In the genomic region with DNA sequence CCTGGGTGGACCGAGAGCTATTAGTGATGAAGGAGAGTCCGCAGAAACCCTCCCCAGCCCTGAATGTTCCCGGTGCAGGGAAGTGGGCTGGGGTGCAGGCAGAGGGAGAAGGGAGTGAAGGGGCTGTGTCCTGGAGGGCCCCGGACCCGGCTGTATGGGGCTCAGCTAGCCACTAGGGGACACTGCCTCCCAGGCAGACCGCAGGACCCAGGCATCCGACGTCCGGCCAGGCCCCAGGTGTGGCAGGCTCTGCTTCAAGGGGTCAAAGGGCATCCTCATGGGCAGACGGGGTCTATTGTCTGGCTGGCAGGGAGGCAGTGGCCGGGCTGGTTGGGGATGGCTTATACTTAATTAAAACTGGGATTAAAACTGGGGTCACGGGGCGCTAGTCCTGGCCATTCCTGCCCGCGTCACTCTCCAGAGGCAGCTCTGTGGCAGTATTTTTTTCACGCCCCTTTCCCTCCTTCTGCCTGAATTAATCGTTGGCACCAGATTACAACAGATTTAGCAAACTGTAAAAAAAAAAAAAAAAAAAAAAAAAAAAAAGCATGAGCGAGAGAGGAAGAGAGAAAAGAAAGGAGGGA, we compare ENCODE assay signal across 10 cellular contexts. TPM values are rescaled to one million over a fixed set of nuclear protein-coding genes. Genes with fewer than 3 reads are reported as not detected.
DNase-seq lines count a peak whose midpoint lies in the region; ATAC-seq and TF ChIP-seq lines count a peak whose summit lies in the region.
"Had no signal": no experiment of that assay in that cellular context is flagged by ENCODE, and none has a peak within 500 bp of the region (broad histone marks: within the 10 kb centered on the region; RNA-seq: fewer than 3 reads in every experiment).

No MANE protein-coding gene starts in this region.

- H3F3A ChIP-seq in PC-3 (ENCODE audit: low read length, unreplicated experiment) = no peaks in the 10 kb centered on the region

- no peak overlapping the region for H3K4me3 Mint-ChIP-seq in progenitor cell of endocrine pancreas (ENCODE audit: low read depth)
- H3K4me3 Mint-ChIP-seq in CD4-positive, alpha-beta memory T cell = no peak overlapping the region
- no peak overlapping the region for H3K4me3 Mint-ChIP-seq in activated CD4-positive, alpha-beta memory T cell treated with anti-CD3 and anti-CD28 coated beads, Interleukin-2, amount 10 ng/mL, durations not matched to agents 7 days and 5 days

- H3K9me2 ChIP-seq in PC-3 (replicated peaks; ENCODE audit: low read length) = no peaks in the 10 kb centered on the region

- in situ Hi-C loops in GM13976 (cut with MboI; ENCODE audit: low sequenced_read_pairs, unreplicated experiment) = no loop called here

- H3K9ac ChIP-seq in PC-3 (ENCODE audit: low read length) (no peak overlapping the region), fibroblast of lung (ENCODE audit: insufficient read depth, low read length) (no peak overlapping the region)

- peak; percentile 60 for DNase-seq in GM13976 (ENCODE audit: low spot score)
- DNase-seq in PC-3 = no peak
- DNase-seq in fibroblast of lung (ENCODE audit: low read depth in 2 of 2) = no peak
- no peak for DNase-seq in progenitor cell of endocrine pancreas (ENCODE audit: low spot score, unreplicated experiment)
- DNase-seq in CD4-positive, alpha-beta memory T cell = no peak
- no peak for DNase-seq in activated CD4-positive, alpha-beta memory T cell treated with anti-CD3 and anti-CD28 coated beads, Interleukin-2, amount 10 ng/mL, durations not matched to agents 7 days and 5 days
- no peak for DNase-seq in activated CD4-positive, alpha-beta T cell treated with anti-CD3 and anti-CD28 coated beads for 48 hours
- no peak for DNase-seq in COR-L47 (lab: John Stamatoyannopoulos, UW)
- DNase-seq: NCI-H526 treated with DMSO at 0.1 percent for 48 hours had no signal

- H3K27ac ChIP-seq in PC-3 (ENCODE audit: low read length) (no peak overlapping the region), fibroblast of lung (ENCODE audit: insufficient read depth, low read length) (no peak overlapping the region)
- no peak overlapping the region for H3K27ac ChIP-seq in CD4-positive, alpha-beta memory T cell (ENCODE audit: low read depth, low read length)
- H3K27ac ChIP-seq: thoracic aorta had no signal

- POLR2A ChIA-PET in PC-3 (lab: Charles Lee; ENCODE audit: unreplicated experiment) = no interaction called here
- POLR2A ChIA-PET in CD4-positive, alpha-beta memory T cell (lab: Charles Lee; ENCODE audit: partially characterized antibody) = no interaction called here
- POLR2A ChIA-PET in activated CD4-positive, alpha-beta memory T cell treated with anti-CD3 and anti-CD28 coated beads, Interleukin-2, amount 10 ng/mL, durations not matched to agents 7 days and 5 days (lab: Charles Lee) = no interaction called here

- TF ChIP-seq CTCF in GM13976 (IDR thresholded peaks at IDR 0.05; ENCODE audit: borderline replicate concordance, control extremely low read depth, extremely low read depth, insufficient read depth, missing control alignments) (peak; percentile 24), PC-3 (conservative IDR thresholded peaks at IDR 0.05; ENCODE audit: low read depth, low read length) (peak; percentile 59), fibroblast of lung (conservative IDR thresholded peaks at IDR 0.05 in 1 of 2, IDR thresholded peaks at IDR 0.05 in 1 of 2; ENCODE audit: low read depth in 1 of 2, low read length in 2 of 2) (peak; percentile 17 to 44), progenitor cell of endocrine pancreas (IDR thresholded peaks at IDR 0.05; ENCODE audit: unreplicated experiment) (peak; percentile 63)

- CTCF ChIA-PET in PC-3 (lab: Charles Lee) = no interaction called here
- CTCF ChIA-PET in CD4-positive, alpha-beta memory T cell (lab: Charles Lee; ENCODE audit: partially characterized antibody) = no interaction called here
- CTCF ChIA-PET in activated CD4-positive, alpha-beta memory T cell treated with anti-CD3 and anti-CD28 coated beads, Interleukin-2, amount 10 ng/mL, durations not matched to agents 7 days and 5 days (lab: Charles Lee) = interaction anchor here (1.3 kb wide), 1 partner anchor 45 kb away, joined by 3 read pairs; no protein-coding TSS in a partner anchor

- peaks cover 8% of the 10 kb centered on the region for H3K4me1 Mint-ChIP-seq in progenitor cell of endocrine pancreas (ENCODE audit: low read depth)
- H3K4me1 Mint-ChIP-seq in CD4-positive, alpha-beta memory T cell = no peaks in the 10 kb centered on the region
- no peaks in the 10 kb centered on the region for H3K4me1 Mint-ChIP-seq in activated CD4-positive, alpha-beta memory T cell treated with anti-CD3 and anti-CD28 coated beads, Interleukin-2, amount 10 ng/mL, durations not matched to agents 7 days and 5 days

- H2AFZ ChIP-seq in PC-3 (ENCODE audit: low read length) (no peak overlapping the region), fibroblast of lung (ENCODE audit: low read length) (no peak overlapping the region)

- no peaks in the 10 kb centered on the region for H3K9me3 Mint-ChIP-seq in progenitor cell of endocrine pancreas (ENCODE audit: low read depth)
- no peaks in the 10 kb centered on the region for H3K9me3 Mint-ChIP-seq in CD4-positive, alpha-beta memory T cell
- no peaks in the 10 kb centered on the region for H3K9me3 Mint-ChIP-seq in activated CD4-positive, alpha-beta memory T cell treated with anti-CD3 and anti-CD28 coated beads, Interleukin-2, amount 10 ng/mL, durations not matched to agents 7 days and 5 days

- H3K4me2 ChIP-seq in PC-3 (ENCODE audit: low read length) = no peak overlapping the region
- no peak overlapping the region for H3K4me2 ChIP-seq in fibroblast of lung (ENCODE audit: extremely low read depth, insufficient read depth, low read length)

- H3K27me3 Mint-ChIP-seq in progenitor cell of endocrine pancreas = peaks cover 44% of the 10 kb centered on the region
- peaks cover 0 to 14% of the 10 kb centered on the region in 2 donors for H3K27me3 Mint-ChIP-seq in CD4-positive, alpha-beta memory T cell
- peaks cover 13% of the 10 kb centered on the region for H3K27me3 Mint-ChIP-seq in activated CD4-positive, alpha-beta memory T cell treated with anti-CD3 and anti-CD28 coated beads, Interleukin-2, amount 10 ng/mL, durations not matched to agents 7 days and 5 days

- no TSS peak for BruUV-seq in PC-3 (replicated peaks; lab: Mats Ljungman, UMichigan)

- intact Hi-C loops in PC-3 (cut with micrococcal nuclease) = no loop called here
- intact Hi-C loops in CD4-positive, alpha-beta memory T cell (cut with micrococcal nuclease) = no loop called here

- no peaks in the 10 kb centered on the region for H3K36me3 Mint-ChIP-seq in progenitor cell of endocrine pancreas (ENCODE audit: insufficient read depth)
- no peaks in the 10 kb centered on the region for H3K36me3 Mint-ChIP-seq in CD4-positive, alpha-beta memory T cell
- no peaks in the 10 kb centered on the region for H3K36me3 Mint-ChIP-seq in activated CD4-positive, alpha-beta memory T cell treated with anti-CD3 and anti-CD28 coated beads, Interleukin-2, amount 10 ng/mL, durations not matched to agents 7 days and 5 days (ENCODE audit: low read depth)

- H3K9me3 ChIP-seq in PC-3 (ENCODE audit: low read length) (no peaks in the 10 kb centered on the region), fibroblast of lung (ENCODE audit: control insufficient read depth, insufficient read depth, low read depth, low read length) (no peaks in the 10 kb centered on the region)
- no peaks in the 10 kb centered on the region for H3K9me3 ChIP-seq in CD4-positive, alpha-beta memory T cell (ENCODE audit: control insufficient read depth in 1 of 2, low read length in 2 of 2)
- H3K9me3 ChIP-seq: thoracic aorta had no signal

- H4K20me1 ChIP-seq in PC-3 (ENCODE audit: low read length) = no peaks in the 10 kb centered on the region
- H4K20me1 ChIP-seq in fibroblast of lung (ENCODE audit: control insufficient read depth, extremely low read depth, insufficient read depth, low read length) = no peaks in the 10 kb centered on the region

- H3K36me3 ChIP-seq in PC-3 (ENCODE audit: low read depth, low read length) (no peaks in the 10 kb centered on the region), fibroblast of lung (ENCODE audit: control insufficient read depth, insufficient read depth, low read length) (no peaks in the 10 kb centered on the region)
- no peaks in the 10 kb centered on the region for H3K36me3 ChIP-seq in CD4-positive, alpha-beta memory T cell (ENCODE audit: insufficient read depth, low read length)
- H3K36me3 ChIP-seq: thoracic aorta had no signal

- H3K4me3 ChIP-seq in PC-3 (ENCODE audit: low read length) (no peak overlapping the region), fibroblast of lung (replicated peaks in 1 of 4; ENCODE audit: control extremely low read depth in 1 of 4, insufficient read depth in 1 of 4, low read depth in 3 of 4, low read length in 4 of 4) (no peak overlapping the region)
- H3K4me3 ChIP-seq in CD4-positive, alpha-beta memory T cell (ENCODE audit: low read length in 2 of 2) = no peak overlapping the region
- H3K4me3 ChIP-seq: thoracic aorta had no signal

- no peaks in the 10 kb centered on the region for H3K79me2 ChIP-seq in PC-3 (ENCODE audit: low read length)
- no peaks in the 10 kb centered on the region for H3K79me2 ChIP-seq in fibroblast of lung (ENCODE audit: control insufficient read depth, insufficient read depth, low read length)

- peak; percentile 39; the same call in 1 of the 2 replicates for ATAC-seq in PC-3

- 0 out of 2 replicates have a peak, but pooled peaks cover 7% of the 10 kb centered on the region for H3K27me3 ChIP-seq in PC-3 (ENCODE audit: low read length)
- H3K27me3 ChIP-seq in fibroblast of lung (ENCODE audit: control insufficient read depth, insufficient read depth, low read length) = no peaks in the 10 kb centered on the region
- H3K27me3 ChIP-seq in CD4-positive, alpha-beta memory T cell (ENCODE audit: insufficient read depth, low read length) = peaks cover 12% of the 10 kb centered on the region

- no peak overlapping the region for H3K27ac Mint-ChIP-seq in progenitor cell of endocrine pancreas
- no peak overlapping the region for H3K27ac Mint-ChIP-seq in CD4-positive, alpha-beta memory T cell
- H3K27ac Mint-ChIP-seq in activated CD4-positive, alpha-beta memory T cell treated with anti-CD3 and anti-CD28 coated beads, Interleukin-2, amount 10 ng/mL, durations not matched to agents 7 days and 5 days = no peak overlapping the region

- no peaks in the 10 kb centered on the region for H3K4me1 ChIP-seq in PC-3 (ENCODE audit: insufficient read depth, low read length)
- no peaks in the 10 kb centered on the region for H3K4me1 ChIP-seq in fibroblast of lung (ENCODE audit: control insufficient read depth, extremely low read depth, insufficient read depth, low read length)
- H3K4me1 ChIP-seq in CD4-positive, alpha-beta memory T cell (ENCODE audit: insufficient read depth, low read length) = no peaks in the 10 kb centered on the region

RNA-seq across cellular contexts. Expression of a gene that starts 5.0 kb away (rescaled TPM):
- total RNA-seq in PC-3 (2014; rRNA removed) = not detected in 2 replicates
- total RNA-seq in fibroblast of lung = 0.17 and 0.26 TPM in 2 replicates
- 0.01 and 0.02 TPM in 2 replicates for polyA plus RNA-seq in fibroblast of lung
- polyA plus RNA-seq in fibroblast of lung (2012) = 0.09 and 0.10 TPM in 2 replicates
- 0.20 TPM in 1 of 2 replicates, not detected in the other for polyA minus RNA-seq in fibroblast of lung (ENCODE audit: low replicate concordance)
- total RNA-seq in progenitor cell of endocrine pancreas = 0.17 and 0.24 TPM in 2 replicates
- total RNA-seq in CD4-positive, alpha-beta memory T cell = not detected
- polyA plus RNA-seq in CD4-positive, alpha-beta memory T cell = not detected
- total RNA-seq in activated CD4-positive, alpha-beta memory T cell treated with anti-CD3 and anti-CD28 coated beads, Interleukin-2, amount 10 ng/mL, durations not matched to agents 7 days and 5 days = under 1 TPM; 0.05 to 0.23 TPM

RNA-seq across cellular contexts. Expression of a gene that starts 54.5 kb away (rescaled TPM):
- 124 and 129 TPM in 2 replicates for total RNA-seq in PC-3 (2014; rRNA removed)
- 36.5 and 37.8 TPM in 2 replicates for total RNA-seq in fibroblast of lung
- polyA plus RNA-seq in fibroblast of lung = 113 and 154 TPM in 2 replicates
- polyA plus RNA-seq in fibroblast of lung (2012) = 75.7 and 116 TPM in 2 replicates
- polyA minus RNA-seq in fibroblast of lung (ENCODE audit: low replicate concordance) = 133 and 137 TPM in 2 replicates
- total RNA-seq in progenitor cell of endocrine pancreas = 122 and 124 TPM in 2 replicates
- 10 to 100 TPM; 72.9 to 73.0 TPM for total RNA-seq in CD4-positive, alpha-beta memory T cell
- polyA plus RNA-seq in CD4-positive, alpha-beta memory T cell = 100 to 1,000 TPM; 132 to 171 TPM
- total RNA-seq in activated CD4-positive, alpha-beta memory T cell treated with anti-CD3 and anti-CD28 coated beads, Interleukin-2, amount 10 ng/mL, durations not matched to agents 7 days and 5 days = 10 to 100 TPM; 86.8 to 93.6 TPM
